Comparison of ENCODE assay signal across 25 cellular contexts in genomic region chr4:54238389-54238788, GRCh38. TPM values are rescaled to one million over a fixed set of nuclear protein-coding genes. Genes with fewer than 3 reads are reported as not detected.
"Had no signal": no experiment of that assay in that cellular context is flagged by ENCODE, and none has a peak within 500 bp of the region (broad histone marks: within the 10 kb centered on the region; RNA-seq: fewer than 3 reads in every experiment).

No MANE protein-coding gene starts in this region.

- H3K4me3 ChIP-seq: adrenal gland had no signal

- H3K9me3 Mint-ChIP-seq: activated CD4-positive, alpha-beta T cell treated with anti-CD3 and anti-CD28 coated beads, Interleukin-2, amount 10 ng/mL, durations not matched to agents 24 days and 14 days; activated T-helper 17 cell treated with anti-CD3 and anti-CD28 coated beads, Interleukin-2, amount 50 U/mL, for 72 hours had no signal

- H3K27me3 ChIP-seq: adrenal gland had no signal

- H3K4me1 Mint-ChIP-seq: activated T-helper 17 cell treated with anti-CD3 and anti-CD28 coated beads, Interleukin-2, amount 50 U/mL, for 72 hours had no signal

- H3K27ac Mint-ChIP-seq: activated B cell treated with CpG ODN at 0.5 μM for 24 hours; activated CD4-positive, alpha-beta memory T cell treated with anti-CD3 and anti-CD28 coated beads for 36 hours; activated CD4-positive, alpha-beta T cell treated with anti-CD3 and anti-CD28 coated beads, Interleukin-2, amount 10 ng/mL, durations not matched to agents 24 days and 14 days; activated naive CD4-positive, alpha-beta T cell treated with anti-CD3 and anti-CD28 coated beads, Interleukin-2, amount 10 ng/mL, durations not matched to agents 7 days and 5 days; activated naive CD8-positive, alpha-beta T cell treated with anti-CD3 and anti-CD28 coated beads for 36 hours; activated T-helper 17 cell treated with anti-CD3 and anti-CD28 coated beads, Interleukin-2, amount 50 U/mL, for 72 hours had no signal

- H3K27ac ChIP-seq: adrenal gland had no signal

- H3K4me3 Mint-ChIP-seq: activated B cell treated with CpG ODN at 0.5 μM for 24 hours; activated CD4-positive, alpha-beta memory T cell treated with anti-CD3 and anti-CD28 coated beads for 36 hours; activated CD4-positive, alpha-beta T cell treated with anti-CD3 and anti-CD28 coated beads, Interleukin-2, amount 10 ng/mL, durations not matched to agents 24 days and 14 days; activated naive CD4-positive, alpha-beta T cell treated with anti-CD3 and anti-CD28 coated beads, Interleukin-2, amount 10 ng/mL, durations not matched to agents 7 days and 5 days; activated naive CD8-positive, alpha-beta T cell treated with anti-CD3 and anti-CD28 coated beads for 36 hours; activated T-helper 17 cell treated with anti-CD3 and anti-CD28 coated beads, Interleukin-2, amount 50 U/mL, for 72 hours had no signal

- DNase-seq: activated B cell treated with CpG ODN at 0.5 μM for 24 hours; activated CD4-positive, alpha-beta memory T cell treated with anti-CD3 and anti-CD28 coated beads for 36 hours; activated CD4-positive, alpha-beta T cell treated with anti-CD3 and anti-CD28 coated beads for 1 hour; activated CD4-positive, alpha-beta T cell treated with anti-CD3 and anti-CD28 coated beads, Interleukin-2, amount 10 ng/mL, durations not matched to agents 24 days and 14 days; activated gamma-delta T cell treated with Interleukin-2 at 50 U/mL for 16 hours; activated naive CD4-positive, alpha-beta T cell treated with anti-CD3 and anti-CD28 coated beads, Interleukin-2, amount 10 ng/mL, durations not matched to agents 7 days and 5 days; activated naive CD8-positive, alpha-beta T cell treated with anti-CD3 and anti-CD28 coated beads for 36 hours; activated T-cell treated with anti-CD3 and anti-CD28 coated beads for 4 hours; activated T-cell treated with anti-CD3 and anti-CD28 coated beads, Interleukin-2, amount 50 U/mL, for 48 hours; adrenal gland; anterior cingulate cortex; central memory CD4-positive, alpha-beta T cell; Kasumi-1; KBM-7; NCI-H1105 treated with DMSO at 0.1 percent for 48 hours; NCI-H1436 treated with DMSO at 0.1 percent for 48 hours; NCI-H187; NCI-H2081; NCI-H446; NCI-H524; SIG-M5; T-helper 2 cell; T1000 had no signal

- H3K36me3 ChIP-seq: adrenal gland had no signal

- H3K9me3 ChIP-seq: adrenal gland had no signal

- H3K36me3 Mint-ChIP-seq: activated CD4-positive, alpha-beta memory T cell treated with anti-CD3 and anti-CD28 coated beads for 36 hours; activated naive CD4-positive, alpha-beta T cell treated with anti-CD3 and anti-CD28 coated beads, Interleukin-2, amount 10 ng/mL, durations not matched to agents 7 days and 5 days; activated naive CD8-positive, alpha-beta T cell treated with anti-CD3 and anti-CD28 coated beads for 36 hours had no signal

RNA-seq across cellular contexts. Expression of gene PDGFRA, which starts 9.3 kb away (rescaled TPM):
- total RNA-seq: activated B cell treated with CpG ODN at 0.5 μM for 24 hours; activated CD4-positive, alpha-beta memory T cell treated with anti-CD3 and anti-CD28 coated beads for 36 hours; activated CD8-positive, alpha-beta memory T cell treated with anti-CD3 and anti-CD28 coated beads for 36 hours; activated naive CD8-positive, alpha-beta T cell treated with anti-CD3 and anti-CD28 coated beads for 36 hours had no signal
